14 cellular contexts compared by ENCODE assay signal in genomic region chr7:28700790-28701203, GRCh38.
A peak's percentile ranks its signal among the peaks of the same experiment; 100 is the strongest.
DNase-seq lines count a peak whose midpoint lies in the region; ATAC-seq and TF ChIP-seq lines count a peak whose summit lies in the region.
"Had no signal": no experiment of that assay in that cellular context is flagged by ENCODE, and none has a peak within 500 bp of the region (broad histone marks: within the 10 kb centered on the region; RNA-seq: fewer than 3 reads in every experiment).

No MANE protein-coding gene starts in this region.

- peaks cover 7% of the 10 kb centered on the region for H3K79me2 ChIP-seq in SK-N-SH (ENCODE audit: insufficient read depth)
- no peaks in the 10 kb centered on the region for H3K79me2 ChIP-seq in PC-9 (ENCODE audit: low read depth)

- H4K20me1 ChIP-seq in SK-N-SH (ENCODE audit: insufficient read depth) (no peaks in the 10 kb centered on the region), PC-9 (ENCODE audit: insufficient read depth) (no peaks in the 10 kb centered on the region)

- H3K27me3 Mint-ChIP-seq in osteocyte (ENCODE audit: unreplicated experiment) = no peaks in the 10 kb centered on the region
- H3K27me3 Mint-ChIP-seq: stimulated activated memory B cell treated with anti-CD40 and anti-IgM and Interleukin-4, amounts not matched to agents 10 μg/mL and 1 μg/mL and 100 μg/mL, for 72 hours had no signal

- no peaks in the 10 kb centered on the region for H3K9me2 ChIP-seq in SK-N-SH
- H3K9me2 ChIP-seq in PC-9 (ENCODE audit: insufficient read depth) = no peaks in the 10 kb centered on the region

- H3K9me3 ChIP-seq in SK-N-SH (no peaks in the 10 kb centered on the region), PC-9 (ENCODE audit: insufficient read depth, low read depth) (no peaks in the 10 kb centered on the region)

- peaks cover 27% of the 10 kb centered on the region for H3K4me1 Mint-ChIP-seq in osteocyte (ENCODE audit: unreplicated experiment)

- DNase-seq in DMS79 (lab: John Stamatoyannopoulos, UW) (peak; percentile 14), NCI-H1048 (lab: John Stamatoyannopoulos, UW) (peak; percentile 37), SK-N-SH (no peak), osteocyte (ENCODE audit: extremely low spot score, unreplicated experiment) (no peak), NCI-H345 (lab: John Stamatoyannopoulos, UW) (no peak), PC-9 (no peak)
- DNase-seq: activated CD8-positive, alpha-beta memory T cell treated with anti-CD3 and anti-CD28 coated beads for 24 hours; MM.1S; naive B cell; stimulated activated CD4-positive, alpha-beta T cell treated with anti-CD3 and anti-CD28 coated beads, Interleukin-4, amount 100 ng/mL, for 4 hours had no signal

- H3K9ac ChIP-seq in SK-N-SH = peak overlapping the region; percentile 9; the same call in 1 of the 2 replicates

- H3K27ac Mint-ChIP-seq in osteocyte (ENCODE audit: unreplicated experiment) = peak overlapping the region; percentile 33
- H3K27ac Mint-ChIP-seq: naive B cell; stimulated activated memory B cell treated with anti-CD40 and anti-IgM and Interleukin-4, amounts not matched to agents 10 μg/mL and 1 μg/mL and 100 μg/mL, for 72 hours had no signal

- no peak for TF ChIP-seq EP300 in SK-N-SH (IDR thresholded peaks at IDR 0.05; ENCODE audit: borderline replicate concordance in 1 of 2, low read depth in 1 of 2, low read length in 1 of 2)

- H2AFZ ChIP-seq in SK-N-SH (ENCODE audit: low read depth) (no peak overlapping the region; the same call in 1 of the 2 replicates), PC-9 (no peak overlapping the region)

- H3K36me3 Mint-ChIP-seq in osteocyte (ENCODE audit: unreplicated experiment) = peaks cover 4% of the 10 kb centered on the region

- 47% methylated on average over 3 of the region's 3 CpGs for WGBS in SK-N-SH (ENCODE audit: low lambda C conversion rate)

- peaks cover 10% of the 10 kb centered on the region for H3K9me3 Mint-ChIP-seq in osteocyte (ENCODE audit: unreplicated experiment)
- H3K9me3 Mint-ChIP-seq: stimulated activated memory B cell treated with anti-CD40 and anti-IgM and Interleukin-4, amounts not matched to agents 10 μg/mL and 1 μg/mL and 100 μg/mL, for 72 hours had no signal

- intact Hi-C loops in PC-9 (cut with micrococcal nuclease; ENCODE audit: unreplicated experiment) = no loop called here

- H3K4me2 ChIP-seq in SK-N-SH (peak overlapping the region; percentile 10; the same call in 1 of the 2 replicates), PC-9 (no peak overlapping the region)

- H3K36me3 ChIP-seq in SK-N-SH (replicated peaks in 1 of 2; ENCODE audit: control insufficient read depth in 1 of 2, insufficient read depth in 2 of 2, low read length in 1 of 2) (no peaks in the 10 kb centered on the region), PC-9 (ENCODE audit: low read depth) (no peaks in the 10 kb centered on the region)

- POLR2A ChIA-PET in SK-N-SH (lab: Yijun Ruan, JAX) (interaction anchor here (0.6 kb wide), 1 partner anchor 12 kb away, joined by 3 read pairs; no protein-coding TSS in a partner anchor), PC-9 (lab: Charles Lee; ENCODE audit: unreplicated experiment) (no interaction called here)

- no peak for TF ChIP-seq CTCF in SK-N-SH (IDR thresholded peaks at IDR 0.05)
- TF ChIP-seq CTCF in osteocyte (IDR thresholded peaks at IDR 0.05) = no peak
- no peak for TF ChIP-seq CTCF in PC-9 (conservative IDR thresholded peaks at IDR 0.05)

- H3F3A ChIP-seq in SK-N-SH (replicated peaks; ENCODE audit: insufficient read depth) = peaks cover 12% of the 10 kb centered on the region
- H3F3A ChIP-seq in PC-9 (ENCODE audit: insufficient read depth, low read depth) = no peaks in the 10 kb centered on the region

- BruUV-seq in PC-9 (replicated peaks; lab: Mats Ljungman, UMichigan) = no TSS peak

- peaks cover 14 to 15% of the 10 kb centered on the region in 2 experiments for H3K4me1 ChIP-seq in SK-N-SH (ENCODE audit: control insufficient read depth in 1 of 2, insufficient read depth in 2 of 2, low read depth in 1 of 2, low read length in 1 of 2)
- no peaks in the 10 kb centered on the region for H3K4me1 ChIP-seq in PC-9 (replicated peaks; ENCODE audit: insufficient read depth)

- CTCF ChIA-PET in SK-N-SH (lab: Yijun Ruan, JAX) = interaction anchor here (1.2 to 1.4 kb wide), 3 partner anchors 9 to 153 kb away, joined by 3 to 5 read pairs (median 3); no protein-coding TSS in a partner anchor
- CTCF ChIA-PET in PC-9 (lab: Charles Lee) = no interaction called here

- H3K4me3 ChIP-seq in SK-N-SH (ENCODE audit: low read depth in 2 of 2, low read length in 1 of 2) = no peak overlapping the region
- H3K4me3 ChIP-seq in PC-9 = no peak overlapping the region

- TF ChIP-seq RAD21 in SK-N-SH (IDR thresholded peaks at IDR 0.05; ENCODE audit: low read length) = no peak

- H3K27me3 ChIP-seq in SK-N-SH (ENCODE audit: insufficient read depth) = no peaks in the 10 kb centered on the region
- H3K27me3 ChIP-seq in PC-9 (ENCODE audit: insufficient read depth, low read depth) = no peaks in the 10 kb centered on the region

- peak overlapping the region in 1 of 2 experiments; percentile 61; a peak in 3 of 4 replicates for H3K27ac ChIP-seq in SK-N-SH (ENCODE audit: low read depth in 2 of 2, low read length in 1 of 2)
- H3K27ac ChIP-seq in PC-9 = no peak overlapping the region
- H3K27ac ChIP-seq: C4-2B had no signal

- no peak overlapping the region for H3K4me3 Mint-ChIP-seq in osteocyte (ENCODE audit: unreplicated experiment)
- H3K4me3 Mint-ChIP-seq: naive B cell; stimulated activated memory B cell treated with anti-CD40 and anti-IgM and Interleukin-4, amounts not matched to agents 10 μg/mL and 1 μg/mL and 100 μg/mL, for 72 hours had no signal

- no peak for ATAC-seq in GM21619 (IDR thresholded peaks at IDR 0.05; ENCODE audit: unreplicated experiment)
- ATAC-seq in GM21723 (IDR thresholded peaks at IDR 0.05; ENCODE audit: unreplicated experiment) = no peak
- ATAC-seq: stimulated activated memory B cell treated with anti-CD40 and anti-IgM and Interleukin-4, amounts not matched to agents 10 μg/mL and 1 μg/mL and 100 μg/mL, for 72 hours had no signal

TF ChIP-seq in SK-N-SH, 30 proteins besides CTCF, POLR2A, EP300 and RAD21:
- TF ChIP-seq NRF1 (IDR thresholded peaks at IDR 0.05; ENCODE audit: low read depth, low read length) = no peak
- TF ChIP-seq USF2 (IDR thresholded peaks at IDR 0.05; ENCODE audit: borderline replicate concordance, low read depth, low read length) = no peak
- 0 out of 2 replicates have a peak, but pooled peaks have one; percentile 21 for TF ChIP-seq JUND (IDR thresholded peaks at IDR 0.05)
- peak; percentile 37 for TF ChIP-seq FOSL2 (IDR thresholded peaks at IDR 0.05; ENCODE audit: borderline replicate concordance, low read depth)

Comparison
In these comparisons a context has a peak if more than half of its experiments do, and no peak if none do; other contexts are left out.
1. DNase-seq: peak in DMS79 (single experiment) and NCI-H1048 (single experiment); none in SK-N-SH (single experiment), osteocyte (single experiment), NCI-H345 (single experiment) and PC-9 (0 of 2).